Comparison of ENCODE assay signal across 12 cellular contexts in genomic region chr5:14741721-14742426, GRCh38.
DNase-seq lines count a peak whose midpoint lies in the region; ATAC-seq and TF ChIP-seq lines count a peak whose summit lies in the region.
"Had no signal": no experiment of that assay in that cellular context is flagged by ENCODE, and none has a peak within 500 bp of the region (broad histone marks: within the 10 kb centered on the region; RNA-seq: fewer than 3 reads in every experiment).

No MANE protein-coding gene starts in this region.

- no peak overlapping the region for H3K4me3 Mint-ChIP-seq in WTC11

- peak overlapping the region; percentile 69 for H3K18ac ChIP-seq in neuronal stem cell (ENCODE audit: low read length)

- TF ChIP-seq CTCF in WTC11 (IDR thresholded peaks at IDR 0.05), result no peak

- H3K4me3 ChIP-seq in neuronal stem cell (ENCODE audit: low read length in 2 of 2), result no peak overlapping the region

- no peaks in the 10 kb centered on the region for H3K79me1 ChIP-seq in neuronal stem cell (ENCODE audit: low read depth, low read length)

- no peak overlapping the region for H2AFZ ChIP-seq in neuronal stem cell (ENCODE audit: low read length)

- POLR2A ChIA-PET in WTC11 (lab: Charles Lee), result no interaction called here

- H4K8ac ChIP-seq in neuronal stem cell (ENCODE audit: low read depth, low read length), result no peak overlapping the region

- no peak overlapping the region for H2BK120ac ChIP-seq in neuronal stem cell (ENCODE audit: low read depth, low read length)

- DNase-seq in NCI-H1417 (lab: John Stamatoyannopoulos, UW) (peak; percentile 53 to 96 (median 88)), NCI-H1417 treated with DMSO at 0.1 percent for 48 hours (lab: John Stamatoyannopoulos, UW) (no peak), NCI-H2107 (lab: John Stamatoyannopoulos, UW) (peak; percentile 46), WTC11 (ENCODE audit: low spot score) (no peak), neuronal stem cell (ENCODE audit: low spot score) (no peak), NCI-H2196 treated with DMSO at 0.1 percent for 48 hours (lab: John Stamatoyannopoulos, UW; ENCODE audit: unreplicated experiment) (no peak), NCI-H446 treated with DMSO at 0.1 percent for 48 hours (lab: John Stamatoyannopoulos, UW) (no peak), globus pallidus (ENCODE audit: low spot score) (no peak)
- DNase-seq: DMS153; mesendoderm; stimulated activated CD4-positive, alpha-beta T cell treated with anti-CD3 and anti-CD28 coated beads, Interleukin-2, amount 100 ng/mL, for 48 hours had no signal

- no peaks in the 10 kb centered on the region for H3K27me3 ChIP-seq in neuronal stem cell (ENCODE audit: control insufficient read depth in 3 of 3, insufficient read depth in 3 of 3, low read depth in 1 of 3, low read length in 3 of 3)

- no peaks in the 10 kb centered on the region for H3K9me3 Mint-ChIP-seq in WTC11

- peak overlapping the region; percentile 50 for H3K27ac Mint-ChIP-seq in WTC11

- H2AK5ac ChIP-seq in neuronal stem cell (ENCODE audit: low read depth, low read length), result no peak overlapping the region

- peaks cover 9 to 18% of the 10 kb centered on the region in 2 donors for H3K4me1 ChIP-seq in neuronal stem cell (ENCODE audit: control insufficient read depth in 2 of 2, insufficient read depth in 1 of 2, low read depth in 1 of 2, low read length in 2 of 2)

- no peak overlapping the region for H4K91ac ChIP-seq in neuronal stem cell (ENCODE audit: low read depth, low read length, poor library complexity)

- peak; percentile 38 for ATAC-seq in WTC11

- no peak overlapping the region for H3K14ac ChIP-seq in neuronal stem cell (ENCODE audit: low read length)

- H3K4me1 Mint-ChIP-seq in WTC11, result peaks cover 37% of the 10 kb centered on the region

- peaks cover 0 to 5% of the 10 kb centered on the region in 2 donors for H3K9me3 ChIP-seq in neuronal stem cell (replicated peaks in 1 of 2; ENCODE audit: control insufficient read depth in 2 of 2, insufficient read depth in 1 of 2, low read depth in 1 of 2, low read length in 2 of 2)

- H3K27me3 Mint-ChIP-seq in WTC11 (ENCODE audit: low read depth), result no peaks in the 10 kb centered on the region

- no peak overlapping the region for H2BK5ac ChIP-seq in neuronal stem cell (ENCODE audit: low read length)

- WGBS in neuronal stem cell (ENCODE audit: extremely low coverage in 2 of 2, insufficient read length in 2 of 2, insufficient replicate concordance in 1 of 2), 2 donors, result no CpG with 5 or more reads among the region's 11 CpGs

- no peak overlapping the region for H3K4me2 ChIP-seq in neuronal stem cell (ENCODE audit: insufficient read depth, low read length, poor library complexity, severe bottlenecking)

- no peaks in the 10 kb centered on the region for H3K36me3 Mint-ChIP-seq in WTC11

- H3K4ac ChIP-seq in neuronal stem cell (ENCODE audit: low read length), result no peak overlapping the region

- H3K9ac ChIP-seq in neuronal stem cell (ENCODE audit: low read depth, low read length, poor library complexity), result no peak overlapping the region

- no peak overlapping the region for H3K23ac ChIP-seq in neuronal stem cell (ENCODE audit: low read depth, low read length, poor library complexity)

- H3K27ac ChIP-seq in neuronal stem cell (replicated peaks; ENCODE audit: low read length), result no peak overlapping the region
- H3K27ac ChIP-seq: 22Rv1 had no signal

- CTCF ChIA-PET in WTC11 (lab: Charles Lee), result no interaction called here

- no peak overlapping the region for H2BK12ac ChIP-seq in neuronal stem cell (ENCODE audit: low read length)

- peaks cover 0 to 10% of the 10 kb centered on the region in 2 donors for H3K36me3 ChIP-seq in neuronal stem cell (replicated peaks in 1 of 2; ENCODE audit: control insufficient read depth in 2 of 2, insufficient read depth in 2 of 2, low read length in 2 of 2)

- peak overlapping the region; percentile 1 for H2BK15ac ChIP-seq in neuronal stem cell (ENCODE audit: low read length)

TF ChIP-seq in WTC11, 78 proteins besides CTCF, POLR2A, EP300 and RAD21 (continues in another document):
- TF ChIP-seq JAZF1 (CRISPR knock-in tag; IDR thresholded peaks at IDR 0.05) (no peak), ZNF416 (CRISPR knock-in tag; IDR thresholded peaks at IDR 0.05) (no peak), STAT6 (CRISPR knock-in tag; conservative IDR thresholded peaks at IDR 0.05; ENCODE audit: low read depth) (no peak), ZBTB43 (CRISPR knock-in tag; IDR thresholded peaks at IDR 0.05) (no peak), TCF7 (CRISPR knock-in tag; IDR thresholded peaks at IDR 0.05; ENCODE audit: low read depth) (no peak), ATF1 (CRISPR knock-in tag; IDR thresholded peaks at IDR 0.05) (no peak), MAX (CRISPR knock-in tag; IDR thresholded peaks at IDR 0.05) (no peak), GRHL2 (CRISPR knock-in tag; IDR thresholded peaks at IDR 0.05; ENCODE audit: insufficient replicate concordance, severe bottlenecking) (no peak), ZBTB21 (CRISPR knock-in tag; IDR thresholded peaks at IDR 0.05; ENCODE audit: borderline replicate concordance) (no peak), E2F1 (CRISPR knock-in tag; IDR thresholded peaks at IDR 0.05) (no peak), MYBL2 (CRISPR knock-in tag; IDR thresholded peaks at IDR 0.05) (no peak), ZNF232 (CRISPR knock-in tag; IDR thresholded peaks at IDR 0.05) (no peak), EMX1 (CRISPR knock-in tag; IDR thresholded peaks at IDR 0.05) (no peak), ZNF512 (CRISPR knock-in tag; IDR thresholded peaks at IDR 0.05; ENCODE audit: borderline replicate concordance) (no peak), E2F5 (CRISPR knock-in tag; IDR thresholded peaks at IDR 0.05) (no peak), CBFB (CRISPR knock-in tag; IDR thresholded peaks at IDR 0.05; ENCODE audit: low read depth) (no peak)

Comparison
In these comparisons a context has a peak if more than half of its experiments do, and no peak if none do; other contexts are left out.
1. DNase-seq: peak in NCI-H1417 (3 of 3) and NCI-H2107 (single experiment); none in NCI-H1417 treated with DMSO at 0.1 percent for 48 hours (single experiment), WTC11 (single experiment), neuronal stem cell (single experiment), NCI-H2196 treated with DMSO at 0.1 percent for 48 hours (single experiment), NCI-H446 treated with DMSO at 0.1 percent for 48 hours (single experiment) and globus pallidus (single experiment).